Comparison of ENCODE assay signal across 19 cellular contexts in genomic region chr14:58733451-58734208, GRCh38.
A peak's percentile ranks its signal among the peaks of the same experiment; 100 is the strongest.
DNase-seq lines count a peak whose midpoint lies in the region; ATAC-seq and TF ChIP-seq lines count a peak whose summit lies in the region.
"Had no signal": no experiment of that assay in that cellular context is flagged by ENCODE, and none has a peak within 500 bp of the region (broad histone marks: within the 10 kb centered on the region; RNA-seq: fewer than 3 reads in every experiment).

No MANE protein-coding gene starts in this region.

- no peaks in the 10 kb centered on the region for H3F3A ChIP-seq in PC-9 (ENCODE audit: insufficient read depth, low read depth)

- H3K27ac ChIP-seq in PC-9, result no peak overlapping the region
- H3K27ac ChIP-seq: right atrium auricular region, tibial nerve had no signal

- H3K36me3 Mint-ChIP-seq in activated naive CD4-positive, alpha-beta T cell treated with anti-CD3 and anti-CD28 coated beads, Interleukin-2, amount 50 U/mL, for 72 hours, result no peaks in the 10 kb centered on the region
- H3K36me3 Mint-ChIP-seq in stimulated activated naive CD8-positive, alpha-beta T cell treated with anti-CD3 and anti-CD28 coated beads, Interleukin-15, Interleukin-2, amounts not matched to agents 100 ng/mL and 50 ng/mL, for 24 hours (ENCODE audit: low read depth), result no peaks in the 10 kb centered on the region
- H3K36me3 Mint-ChIP-seq: brain; CD8-positive, alpha-beta T cell had no signal

- no peak overlapping the region for H3K4me3 Mint-ChIP-seq in stimulated activated naive CD8-positive, alpha-beta T cell treated with anti-CD3 and anti-CD28 coated beads, Interleukin-15, Interleukin-2, amounts not matched to agents 100 ng/mL and 50 ng/mL, for 24 hours
- H3K4me3 Mint-ChIP-seq: brain; CD8-positive, alpha-beta T cell; dendritic cell treated with granulocyte-macrophage colony-stimulating factor and Interleukin-4, amounts not matched to agents 40 ng/mL and 50 ng/mL, for 4 days had no signal

- no peaks in the 10 kb centered on the region for H3K9me3 Mint-ChIP-seq in activated naive CD4-positive, alpha-beta T cell treated with anti-CD3 and anti-CD28 coated beads, Interleukin-2, amount 50 U/mL, for 72 hours
- no peaks in the 10 kb centered on the region for H3K9me3 Mint-ChIP-seq in stimulated activated naive CD8-positive, alpha-beta T cell treated with anti-CD3 and anti-CD28 coated beads, Interleukin-15, Interleukin-2, amounts not matched to agents 100 ng/mL and 50 ng/mL, for 24 hours
- H3K9me3 Mint-ChIP-seq: brain; CD8-positive, alpha-beta T cell; dendritic cell treated with granulocyte-macrophage colony-stimulating factor and Interleukin-4, amounts not matched to agents 40 ng/mL and 50 ng/mL, for 4 days had no signal

- H4K20me1 ChIP-seq in PC-9 (ENCODE audit: insufficient read depth), result no peaks in the 10 kb centered on the region

- POLR2A ChIA-PET in PC-9 (lab: Charles Lee; ENCODE audit: unreplicated experiment), result no interaction called here

- no peaks in the 10 kb centered on the region for H3K79me2 ChIP-seq in PC-9 (ENCODE audit: low read depth)

- no peaks in the 10 kb centered on the region for H3K9me2 ChIP-seq in PC-9 (ENCODE audit: insufficient read depth)

- no peak for DNase-seq in activated naive CD4-positive, alpha-beta T cell treated with anti-CD3 and anti-CD28 coated beads, Interleukin-2, amount 50 U/mL, for 72 hours (ENCODE audit: low spot score in 2 of 2)
- no peak for DNase-seq in activated naive CD4-positive, alpha-beta T cell (lab: John Stamatoyannopoulos, UW)
- no peak for DNase-seq in globus pallidus (ENCODE audit: low spot score)
- no peak for DNase-seq in HuH-7 (ENCODE audit: low spot score)
- no peak for DNase-seq in PC-9
- DNase-seq: activated naive CD4-positive, alpha-beta T cell treated with Interleukin-2 at 50 U/mL for 16 hours; CD8-positive, alpha-beta T cell; head of caudate nucleus; islet precursor cell; Kasumi-1; mesenchymal stem cell; NCI-H1417 treated with DMSO at 0.1 percent for 48 hours had no signal

- no peak for TF ChIP-seq CTCF in PC-9 (conservative IDR thresholded peaks at IDR 0.05)

- H2AFZ ChIP-seq in PC-9, result no peak overlapping the region

- H3K27me3 Mint-ChIP-seq in stimulated activated naive CD8-positive, alpha-beta T cell treated with anti-CD3 and anti-CD28 coated beads, Interleukin-15, Interleukin-2, amounts not matched to agents 100 ng/mL and 50 ng/mL, for 24 hours, result peaks cover 9% of the 10 kb centered on the region
- H3K27me3 Mint-ChIP-seq: dendritic cell treated with granulocyte-macrophage colony-stimulating factor and Interleukin-4, amounts not matched to agents 40 ng/mL and 50 ng/mL, for 4 days had no signal

- H3K36me3 ChIP-seq in PC-9 (ENCODE audit: low read depth), result no peaks in the 10 kb centered on the region
- H3K36me3 ChIP-seq: right atrium auricular region, tibial nerve had no signal

- peaks cover 14% of the 10 kb centered on the region for H3K4me1 Mint-ChIP-seq in stimulated activated naive CD8-positive, alpha-beta T cell treated with anti-CD3 and anti-CD28 coated beads, Interleukin-15, Interleukin-2, amounts not matched to agents 100 ng/mL and 50 ng/mL, for 24 hours (ENCODE audit: low read depth)

- intact Hi-C loops in PC-9 (cut with micrococcal nuclease; ENCODE audit: unreplicated experiment), result no loop called here

- no peaks in the 10 kb centered on the region for H3K4me1 ChIP-seq in PC-9 (replicated peaks; ENCODE audit: insufficient read depth)

- peak; percentile 45 to 52 for ATAC-seq in activated naive CD4-positive, alpha-beta T cell treated with anti-CD3 and anti-CD28 coated beads, Interleukin-2, amount 50 U/mL, for 72 hours
- ATAC-seq in GM21447 (IDR thresholded peaks at IDR 0.05; ENCODE audit: unreplicated experiment) (peak; percentile 75), HG03159 (IDR thresholded peaks at IDR 0.05; ENCODE audit: unreplicated experiment) (peak; percentile 58)
- ATAC-seq: CD8-positive, alpha-beta T cell had no signal

- CTCF ChIA-PET in PC-9 (lab: Charles Lee), result no interaction called here

- H3K4me2 ChIP-seq in PC-9, result no peak overlapping the region

- BruUV-seq in PC-9 (replicated peaks; lab: Mats Ljungman, UMichigan), result no TSS peak

- H3K27ac Mint-ChIP-seq in activated naive CD4-positive, alpha-beta T cell treated with anti-CD3 and anti-CD28 coated beads, Interleukin-2, amount 50 U/mL, for 72 hours, result peak overlapping the region in 1 of 2 donors; percentile 65
- peak overlapping the region; percentile 57 for H3K27ac Mint-ChIP-seq in stimulated activated naive CD8-positive, alpha-beta T cell treated with anti-CD3 and anti-CD28 coated beads, Interleukin-15, Interleukin-2, amounts not matched to agents 100 ng/mL and 50 ng/mL, for 24 hours
- H3K27ac Mint-ChIP-seq: brain; CD8-positive, alpha-beta T cell; dendritic cell treated with granulocyte-macrophage colony-stimulating factor and Interleukin-4, amounts not matched to agents 40 ng/mL and 50 ng/mL, for 4 days had no signal

- H3K4me3 ChIP-seq in PC-9, result no peak overlapping the region
- H3K4me3 ChIP-seq: right atrium auricular region, tibial nerve had no signal

- H3K27me3 ChIP-seq in PC-9 (ENCODE audit: insufficient read depth, low read depth), result no peaks in the 10 kb centered on the region
- H3K27me3 ChIP-seq: right atrium auricular region, tibial nerve had no signal

- H3K9me3 ChIP-seq in PC-9 (ENCODE audit: insufficient read depth, low read depth), result 0 out of 2 replicates have a peak, but pooled peaks cover 6% of the 10 kb centered on the region
- H3K9me3 ChIP-seq: right atrium auricular region, tibial nerve had no signal
